In genomic region chr6:142935553-142936517, GRCh38 we compare ENCODE assay signal across 9 cellular contexts. TPM values are rescaled to one million over a fixed set of nuclear protein-coding genes. Genes with fewer than 3 reads are reported as not detected.
DNase-seq lines count a peak whose midpoint lies in the region; ATAC-seq and TF ChIP-seq lines count a peak whose summit lies in the region.
"Had no signal": no experiment of that assay in that cellular context is flagged by ENCODE, and none has a peak within 500 bp of the region (broad histone marks: within the 10 kb centered on the region; RNA-seq: fewer than 3 reads in every experiment).

No MANE protein-coding gene starts in this region.

- no peaks in the 10 kb centered on the region for H3K9me3 ChIP-seq in CD8-positive, alpha-beta T cell (ENCODE audit: low read length)
- H3K9me3 ChIP-seq in Caco-2 = no peaks in the 10 kb centered on the region

- no peak overlapping the region for H3K4me3 ChIP-seq in CD8-positive, alpha-beta T cell (ENCODE audit: low read depth, low read length)
- H3K4me3 ChIP-seq in Caco-2 (ENCODE audit: low read depth, low read length) = no peak overlapping the region

- H3K4me1 Mint-ChIP-seq in CD8-positive, alpha-beta T cell (ENCODE audit: low read depth) = peaks cover 93% of the 10 kb centered on the region
- no peaks in the 10 kb centered on the region for H3K4me1 Mint-ChIP-seq in Caco-2 (ENCODE audit: low read depth, unreplicated experiment)

- H3K4me1 ChIP-seq in CD8-positive, alpha-beta T cell (ENCODE audit: insufficient read depth, low read length) = peaks cover 86% of the 10 kb centered on the region
- H3K4me1 ChIP-seq in Caco-2 = no peaks in the 10 kb centered on the region

- H3K4me3 Mint-ChIP-seq in CD8-positive, alpha-beta T cell = peak overlapping the region; percentile 84
- no peak overlapping the region for H3K4me3 Mint-ChIP-seq in Caco-2 (ENCODE audit: unreplicated experiment)

- no peak overlapping the region for H3K27ac ChIP-seq in CD8-positive, alpha-beta T cell (ENCODE audit: low read depth, low read length)
- H3K27ac ChIP-seq: KMS-11 had no signal

- peaks cover 43% of the 10 kb centered on the region for H3K36me3 Mint-ChIP-seq in CD8-positive, alpha-beta T cell
- peaks cover 0 to 38% of the 10 kb centered on the region in 2 donors for H3K36me3 Mint-ChIP-seq in activated naive CD4-positive, alpha-beta T cell treated with anti-CD3 and anti-CD28 coated beads, Interleukin-2, amount 50 U/mL, for 72 hours
- no peaks in the 10 kb centered on the region for H3K36me3 Mint-ChIP-seq in Caco-2 (ENCODE audit: insufficient read depth, unreplicated experiment)

- H3K27me3 ChIP-seq in CD8-positive, alpha-beta T cell (ENCODE audit: insufficient read depth, low read length) = no peaks in the 10 kb centered on the region
- no peaks in the 10 kb centered on the region for H3K27me3 ChIP-seq in Caco-2 (replicated peaks; ENCODE audit: control insufficient read depth, insufficient read depth, low read length)

- peak in 3 of 7 experiments; percentile 28 to 45 (median 37) for DNase-seq in CD8-positive, alpha-beta T cell
- no peak for DNase-seq in activated naive CD4-positive, alpha-beta T cell treated with anti-CD3 and anti-CD28 coated beads, Interleukin-2, amount 50 U/mL, for 72 hours (ENCODE audit: low spot score in 2 of 2)
- DNase-seq in CD1c-positive myeloid dendritic cell (ENCODE audit: extremely low spot score) (no peak), iPS-NIHi7 (ENCODE audit: extremely low spot score) (no peak), Caco-2 (no peak), HuH-7 (ENCODE audit: low spot score) (no peak)

- no peaks in the 10 kb centered on the region for H3K36me3 ChIP-seq in CD8-positive, alpha-beta T cell (ENCODE audit: insufficient read depth, low read length)
- H3K36me3 ChIP-seq in Caco-2 (ENCODE audit: control insufficient read depth, insufficient read depth, low read length) = no peaks in the 10 kb centered on the region

- no TSS peak for BruUV-seq in Caco-2 (replicated peaks; lab: Mats Ljungman, UMichigan)

- H3K9me3 Mint-ChIP-seq in CD8-positive, alpha-beta T cell = no peaks in the 10 kb centered on the region
- peaks cover 0 to 6% of the 10 kb centered on the region in 2 donors for H3K9me3 Mint-ChIP-seq in activated naive CD4-positive, alpha-beta T cell treated with anti-CD3 and anti-CD28 coated beads, Interleukin-2, amount 50 U/mL, for 72 hours
- H3K9me3 Mint-ChIP-seq in Caco-2 (ENCODE audit: unreplicated experiment) = no peaks in the 10 kb centered on the region

- intact Hi-C loops in CD8-positive, alpha-beta T cell (cut with DNase I, micrococcal nuclease) = no loop called here
- intact Hi-C loops in Caco-2 (cut with micrococcal nuclease; ENCODE audit: unreplicated experiment) = no loop called here

- POLR2A ChIA-PET in CD8-positive, alpha-beta T cell (lab: Charles Lee) = interaction anchor here (0.6 to 1.9 kb wide), 3 partner anchors 9 to 69 kb away, joined by 3 to 12 read pairs (median 4); no protein-coding TSS in a partner anchor
- POLR2A ChIA-PET in Caco-2 (lab: Charles Lee) = no interaction called here

- H3K27ac Mint-ChIP-seq in CD8-positive, alpha-beta T cell = peak overlapping the region; percentile 93
- H3K27ac Mint-ChIP-seq in activated naive CD4-positive, alpha-beta T cell treated with anti-CD3 and anti-CD28 coated beads, Interleukin-2, amount 50 U/mL, for 72 hours = peak overlapping the region; percentile 76 to 85
- no peak overlapping the region for H3K27ac Mint-ChIP-seq in Caco-2 (ENCODE audit: unreplicated experiment)

- ATAC-seq in CD8-positive, alpha-beta T cell = peak; percentile 60
- ATAC-seq in GM19395 (IDR thresholded peaks at IDR 0.05; ENCODE audit: unreplicated experiment) (peak; percentile 63), HG03378 (IDR thresholded peaks at IDR 0.05; ENCODE audit: unreplicated experiment) (peak; percentile 68)
- peak; percentile 41 to 48 for ATAC-seq in activated naive CD4-positive, alpha-beta T cell treated with anti-CD3 and anti-CD28 coated beads, Interleukin-2, amount 50 U/mL, for 72 hours

- CTCF ChIA-PET in CD8-positive, alpha-beta T cell (lab: Charles Lee) = interaction anchor here (0.8 to 1.4 kb wide), 4 partner anchors 20 to 93 kb away, joined by 3 to 4 read pairs (median 4); no protein-coding TSS in a partner anchor
- CTCF ChIA-PET in Caco-2 (lab: Charles Lee) = no interaction called here

- no peaks in the 10 kb centered on the region for H3K27me3 Mint-ChIP-seq in CD8-positive, alpha-beta T cell (ENCODE audit: low read depth)
- no peaks in the 10 kb centered on the region for H3K27me3 Mint-ChIP-seq in Caco-2 (ENCODE audit: insufficient read depth, unreplicated experiment)

- TF ChIP-seq CTCF in CD8-positive, alpha-beta T cell (IDR thresholded peaks at IDR 0.05) = no peak
- TF ChIP-seq CTCF in Caco-2 (IDR thresholded peaks at IDR 0.05; ENCODE audit: insufficient read depth in 1 of 2, low read depth in 1 of 2, low read length in 1 of 2, severe bottlenecking in 1 of 2, unreplicated experiment in 1 of 2) = no peak

RNA-seq across cellular contexts. Expression of gene HIVEP2, which starts 9.1 kb away (rescaled TPM):
- 10 to 100 TPM; 30.8 to 31.0 TPM for total RNA-seq in CD8-positive, alpha-beta T cell
- 10 to 100 TPM; 23.8 to 33.1 TPM for total RNA-seq in activated naive CD4-positive, alpha-beta T cell treated with anti-CD3 and anti-CD28 coated beads, Interleukin-2, amount 50 U/mL, for 72 hours
- 1.0 and 4.3 TPM in 2 replicates for total RNA-seq in Caco-2 (2022)
